Comparison of ENCODE assay signal across 9 cellular contexts in the genomic region with DNA sequence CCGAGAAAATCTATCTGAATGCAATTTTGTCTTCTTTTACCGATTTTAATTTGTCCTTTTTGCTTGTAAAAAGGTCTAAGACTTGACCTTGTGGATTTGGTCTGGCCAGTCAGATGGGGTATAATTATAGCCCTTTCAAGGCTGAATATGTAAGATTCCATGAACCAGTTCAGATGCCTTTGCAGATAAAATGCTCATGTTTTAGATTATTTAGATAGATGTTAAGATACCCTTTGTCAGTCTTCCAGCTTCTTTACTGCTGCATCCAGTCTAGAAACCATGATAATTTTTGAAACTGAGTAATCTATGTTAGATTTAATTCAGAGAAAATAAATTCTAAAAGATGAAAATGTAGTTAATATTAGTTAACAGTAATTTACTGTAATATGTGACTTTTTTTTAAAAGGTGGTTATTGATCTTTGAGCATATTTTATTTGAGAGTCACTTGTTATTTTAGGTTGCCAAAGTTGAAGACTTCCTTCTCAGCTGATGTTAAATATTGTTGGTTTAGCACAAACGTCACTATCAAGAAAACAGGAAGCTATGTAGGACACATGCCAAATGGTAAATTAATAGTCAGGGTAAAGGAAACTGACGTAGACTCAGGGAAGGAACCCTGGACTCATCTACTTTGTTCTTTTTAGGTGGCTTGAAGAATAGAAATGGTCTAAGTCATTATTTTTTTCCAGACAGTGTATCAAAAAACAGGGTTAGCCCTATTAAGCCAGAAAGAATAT. TPM values are rescaled to one million over a fixed set of nuclear protein-coding genes. Genes with fewer than 3 reads are reported as not detected.
A peak's percentile ranks its signal among the peaks of the same experiment; 100 is the strongest.
DNase-seq lines count a peak whose midpoint lies in the region; ATAC-seq and TF ChIP-seq lines count a peak whose summit lies in the region.
"Had no signal": no experiment of that assay in that cellular context is flagged by ENCODE, and none has a peak within 500 bp of the region (broad histone marks: within the 10 kb centered on the region; RNA-seq: fewer than 3 reads in every experiment).

No MANE protein-coding gene starts in this region.

- TF ChIP-seq CTCF in brain microvascular endothelial cell (IDR thresholded peaks at IDR 0.05; ENCODE audit: low read depth, low read length, missing control alignments), result no peak
- no peak for TF ChIP-seq CTCF in tibial nerve (IDR thresholded peaks at IDR 0.05)
- TF ChIP-seq CTCF in glutamatergic neuron (IDR thresholded peaks at IDR 0.05; ENCODE audit: partially characterized antibody, unreplicated experiment), result no peak

- intact Hi-C loops in left colon (cut with DNase I, micrococcal nuclease), result no loop called here

- H3K27ac Mint-ChIP-seq in activated T-cell treated with anti-CD3 and anti-CD28 coated beads, Interleukin-2, amount 50 U/mL, for 24 hours, result peak overlapping the region; percentile 56
- no peak overlapping the region for H3K27ac Mint-ChIP-seq in glutamatergic neuron (ENCODE audit: unreplicated experiment)
- no peak overlapping the region for H3K27ac Mint-ChIP-seq in stimulated activated memory B cell treated with anti-CD40 and anti-IgM and Interleukin-4, amounts not matched to agents 10 μg/mL and 1 μg/mL and 100 μg/mL, for 72 hours

- H3K4me3 Mint-ChIP-seq in activated T-cell treated with anti-CD3 and anti-CD28 coated beads, Interleukin-2, amount 50 U/mL, for 24 hours, result no peak overlapping the region
- no peak overlapping the region for H3K4me3 Mint-ChIP-seq in glutamatergic neuron (ENCODE audit: unreplicated experiment)
- no peak overlapping the region for H3K4me3 Mint-ChIP-seq in stimulated activated memory B cell treated with anti-CD40 and anti-IgM and Interleukin-4, amounts not matched to agents 10 μg/mL and 1 μg/mL and 100 μg/mL, for 72 hours

- peaks cover 0 to 28% (median 13%) of the 10 kb centered on the region in 4 donors for H3K4me1 ChIP-seq in tibial nerve

- ATAC-seq in left colon (peak; percentile 65), HG02759 (IDR thresholded peaks at IDR 0.05; ENCODE audit: unreplicated experiment) (no peak)
- ATAC-seq in stimulated activated memory B cell treated with anti-CD40 and anti-IgM and Interleukin-4, amounts not matched to agents 10 μg/mL and 1 μg/mL and 100 μg/mL, for 72 hours, result no peak

- in situ Hi-C loops in brain microvascular endothelial cell (cut with HindIII; ENCODE audit: low pct_ligation_motif_present, low sequenced_read_pairs), result no loop called here

- H3K27me3 ChIP-seq in brain microvascular endothelial cell (replicated peaks) (no peaks in the 10 kb centered on the region), tibial nerve (no peaks in the 10 kb centered on the region)

- H3K27ac ChIP-seq in brain microvascular endothelial cell (peak overlapping the region; percentile 69), tibial nerve (peak overlapping the region in 2 of 4 donors; percentile 63 to 76)

- H3K36me3 ChIP-seq in brain microvascular endothelial cell (replicated peaks) (no peaks in the 10 kb centered on the region), tibial nerve (peaks cover 0 to under 1% (median 0%) of the 10 kb centered on the region in 3 donors)

- DNase-seq in activated T-cell treated with anti-CD3 and anti-CD28 coated beads, Interleukin-2, amount 50 U/mL, for 24 hours, result no peak
- DNase-seq in activated T-cell treated with anti-CD3 and anti-CD28 coated beads, Interleukin-2, amount 50 U/mL, for 48 hours, result no peak
- peak; percentile 47 for DNase-seq in brain microvascular endothelial cell
- DNase-seq in left colon, result no peak
- no peak for DNase-seq in tibial nerve (ENCODE audit: low spot score in 2 of 2)
- no peak for DNase-seq in glutamatergic neuron
- DNase-seq: stimulated activated CD8-positive, alpha-beta memory T cell treated with anti-CD3 and anti-CD28 coated beads, Interleukin-4, amount 100 ng/mL, for 48 hours had no signal

- no peaks in the 10 kb centered on the region for H3K9me3 ChIP-seq in tibial nerve

- no peak for TF ChIP-seq POLR2A in tibial nerve (IDR thresholded peaks at IDR 0.05)

- no peaks in the 10 kb centered on the region for H3K9me3 Mint-ChIP-seq in activated T-cell treated with anti-CD3 and anti-CD28 coated beads, Interleukin-2, amount 50 U/mL, for 24 hours
- no peaks in the 10 kb centered on the region for H3K9me3 Mint-ChIP-seq in glutamatergic neuron (ENCODE audit: unreplicated experiment)
- H3K9me3 Mint-ChIP-seq in stimulated activated memory B cell treated with anti-CD40 and anti-IgM and Interleukin-4, amounts not matched to agents 10 μg/mL and 1 μg/mL and 100 μg/mL, for 72 hours, result no peaks in the 10 kb centered on the region

- H3K4me1 Mint-ChIP-seq in activated T-cell treated with anti-CD3 and anti-CD28 coated beads, Interleukin-2, amount 50 U/mL, for 24 hours (ENCODE audit: low read depth), result peaks cover 32% of the 10 kb centered on the region
- no peaks in the 10 kb centered on the region for H3K4me1 Mint-ChIP-seq in glutamatergic neuron (ENCODE audit: low read depth, unreplicated experiment)
- no peaks in the 10 kb centered on the region for H3K4me1 Mint-ChIP-seq in stimulated activated memory B cell treated with anti-CD40 and anti-IgM and Interleukin-4, amounts not matched to agents 10 μg/mL and 1 μg/mL and 100 μg/mL, for 72 hours

- H3K4me3 ChIP-seq in brain microvascular endothelial cell (ENCODE audit: low read depth, low read length), result no peak overlapping the region
- no peak overlapping the region for H3K4me3 ChIP-seq in tibial nerve

- H3K27me3 Mint-ChIP-seq in activated T-cell treated with anti-CD3 and anti-CD28 coated beads, Interleukin-2, amount 50 U/mL, for 24 hours, result no peaks in the 10 kb centered on the region
- no peaks in the 10 kb centered on the region for H3K27me3 Mint-ChIP-seq in glutamatergic neuron (ENCODE audit: unreplicated experiment)
- no peaks in the 10 kb centered on the region for H3K27me3 Mint-ChIP-seq in stimulated activated memory B cell treated with anti-CD40 and anti-IgM and Interleukin-4, amounts not matched to agents 10 μg/mL and 1 μg/mL and 100 μg/mL, for 72 hours

- TF ChIP-seq EP300 in tibial nerve (IDR thresholded peaks at IDR 0.05), result peak; percentile 72 to 83

- H3K36me3 Mint-ChIP-seq in activated T-cell treated with anti-CD3 and anti-CD28 coated beads, Interleukin-2, amount 50 U/mL, for 24 hours (ENCODE audit: low read depth), result peaks cover 10% of the 10 kb centered on the region
- H3K36me3 Mint-ChIP-seq in glutamatergic neuron (ENCODE audit: unreplicated experiment), result no peaks in the 10 kb centered on the region
- H3K36me3 Mint-ChIP-seq in stimulated activated memory B cell treated with anti-CD40 and anti-IgM and Interleukin-4, amounts not matched to agents 10 μg/mL and 1 μg/mL and 100 μg/mL, for 72 hours, result peaks cover 13% of the 10 kb centered on the region

- 26 to 46% methylated on average over 4 of the region's 4 CpGs for WGBS in tibial nerve, 2 donors

RNA-seq across cellular contexts. Expression of a gene that starts 29.8 kb away (rescaled TPM):
- total RNA-seq in left colon, result 10 to 100 TPM; 35.3 to 39.3 TPM
- total RNA-seq in tibial nerve, result 10 to 100 TPM; 24.3 to 46.1 (median 44.5) TPM
- 29.9 TPM for total RNA-seq in glutamatergic neuron (ENCODE audit: unreplicated experiment)

RNA-seq across cellular contexts. Expression of a gene that starts 30.1 kb away (rescaled TPM):
- 10 to 100 TPM in 1 of 2 donors, 1 to 10 TPM in 1; 8.2 to 11.1 TPM for total RNA-seq in left colon
- 1 to 10 TPM; 1.2 to 8.1 (median 4.4) TPM for total RNA-seq in tibial nerve
- total RNA-seq in glutamatergic neuron (ENCODE audit: unreplicated experiment), result 1.2 TPM
